1 cellular context compared by ENCODE assay signal in the genomic region with DNA sequence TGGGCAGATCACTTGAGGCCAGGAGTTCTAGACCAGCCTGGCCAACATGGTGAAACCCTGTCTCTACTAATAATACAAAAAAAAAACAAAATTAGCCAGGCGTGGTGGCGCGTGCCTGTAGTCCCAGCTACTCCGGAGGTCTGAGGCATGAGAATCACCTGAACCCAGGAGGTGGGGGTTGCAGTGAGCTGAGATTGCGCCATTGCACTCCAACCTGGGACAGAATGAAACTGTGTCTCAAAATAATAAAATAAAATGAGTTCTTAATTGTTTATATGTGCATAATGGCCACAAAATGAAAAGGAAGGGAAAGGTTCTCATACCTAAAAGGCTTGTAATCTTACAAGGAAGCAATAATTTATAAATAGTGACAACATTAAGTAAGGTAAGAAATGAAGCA.
TF ChIP-seq lines count a peak whose summit lies in the region.

No MANE protein-coding gene starts in this region.

TF ChIP-seq in HepG2, 621 proteins besides CTCF, POLR2A, EP300 and RAD21:
- peak; percentile 39; the same call in 1 of the 2 replicates for TF ChIP-seq CEBPG (CRISPR knock-in tag; IDR thresholded peaks at IDR 0.05)
